ENCODE assay signal across 15 cellular contexts in genomic region chr1:79198841-79199240, GRCh38.
A peak's percentile ranks its signal among the peaks of the same experiment; 100 is the strongest.
DNase-seq lines count a peak whose midpoint lies in the region; ATAC-seq, FAIRE-seq and TF ChIP-seq lines count a peak whose summit lies in the region.
"Had no signal": no experiment of that assay in that cellular context is flagged by ENCODE, and none has a peak within 500 bp of the region (broad histone marks: within the 10 kb centered on the region; RNA-seq: fewer than 3 reads in every experiment).

No MANE protein-coding gene starts in this region.

- H3K4me3 ChIP-seq in OCI-LY3 (ENCODE audit: low read length), result no peak overlapping the region
- H3K4me3 ChIP-seq in epithelial cell of esophagus (ENCODE audit: low read length), result no peak overlapping the region
- H3K4me3 ChIP-seq in pancreas, result no peak overlapping the region
- no peak overlapping the region for H3K4me3 ChIP-seq in esophagus muscularis mucosa
- H3K4me3 ChIP-seq: psoas muscle, SJSA1, thoracic aorta had no signal

- no peak for ATAC-seq in HG02759 (IDR thresholded peaks at IDR 0.05; ENCODE audit: unreplicated experiment)
- no peak for ATAC-seq in pancreas
- ATAC-seq: psoas muscle had no signal

- DNase-seq in EH (ENCODE audit: low read depth) (peak; percentile 72), epithelial cell of esophagus (ENCODE audit: low read depth) (peak; percentile 76), pulmonary artery endothelial cell (ENCODE audit: low read depth, low spot score) (peak; percentile 35), pancreas (no peak), esophagus muscularis mucosa (ENCODE audit: extremely low spot score) (no peak), middle frontal gyrus (ENCODE audit: extremely low spot score, low spot score) (no peak)
- DNase-seq: activated CD4-positive, alpha-beta memory T cell treated with anti-CD3 and anti-CD28 coated beads, Interleukin-2, amount 10 ng/mL, durations not matched to agents 7 days and 5 days; CD4-positive, CD25-positive, alpha-beta regulatory T cell; NCI-H2107; psoas muscle; stimulated activated CD4-positive, alpha-beta T cell treated with anti-CD3 and anti-CD28 coated beads, Interleukin-1b, Interleukin-23, amount 100 ng/mL, for 48 hours had no signal

- H3K79me2 ChIP-seq in OCI-LY3 (ENCODE audit: low read length), result no peaks in the 10 kb centered on the region

- H3K27me3 ChIP-seq in OCI-LY3 (ENCODE audit: low read depth, low read length), result no peaks in the 10 kb centered on the region
- H3K27me3 ChIP-seq in pancreas, result peaks cover 0 to 6% (median 0%) of the 10 kb centered on the region in 4 donors
- H3K27me3 ChIP-seq in esophagus muscularis mucosa, result no peaks in the 10 kb centered on the region
- H3K27me3 ChIP-seq: SJSA1 had no signal

- no peak overlapping the region for H2AFZ ChIP-seq in OCI-LY3 (ENCODE audit: low read depth, low read length)

- peak overlapping the region; percentile 55 for H3K4me2 ChIP-seq in OCI-LY3 (ENCODE audit: low read length)

- peak overlapping the region; percentile 27; the same call in 1 of the 2 replicates for H3K9ac ChIP-seq in OCI-LY3 (ENCODE audit: low read length)

- H3K36me3 ChIP-seq in OCI-LY3 (replicated peaks; ENCODE audit: low read depth, low read length), result no peaks in the 10 kb centered on the region
- H3K36me3 ChIP-seq in pancreas, result no peaks in the 10 kb centered on the region
- H3K36me3 ChIP-seq in esophagus muscularis mucosa, result no peaks in the 10 kb centered on the region
- H3K36me3 ChIP-seq: SJSA1, thoracic aorta had no signal

- intact Hi-C loops in pancreas (cut with DNase I), result no loop called here
- intact Hi-C loops in esophagus muscularis mucosa (cut with DNase I), result loop anchor here (5.0 kb wide), 1 partner anchor 357 kb away; no protein-coding TSS in a partner anchor

- no peaks in the 10 kb centered on the region for H4K20me1 ChIP-seq in OCI-LY3 (ENCODE audit: insufficient read depth, low read length)

- 23 to 56% methylated on average over 2 of the region's 2 CpGs for WGBS in pancreas, 2 donors
- 0% methylated on average over 2 of the region's 2 CpGs for WGBS in esophagus muscularis mucosa

- FAIRE-seq in pancreas (lab: Jason Lieb, UNC), result no peak

- H3K27ac ChIP-seq in OCI-LY3 (ENCODE audit: low read length) (peak overlapping the region; percentile 19; the same call in 1 of the 2 replicates), pancreas (no peak overlapping the region), esophagus muscularis mucosa (replicated peaks in 1 of 4) (no peak overlapping the region)
- H3K27ac ChIP-seq: psoas muscle, SJSA1, thoracic aorta had no signal

- H3K9me3 ChIP-seq in OCI-LY3 (ENCODE audit: insufficient read depth, low read length) (no peaks in the 10 kb centered on the region), pancreas (no peaks in the 10 kb centered on the region), esophagus muscularis mucosa (no peaks in the 10 kb centered on the region)
- H3K9me3 ChIP-seq: psoas muscle, SJSA1, thoracic aorta had no signal

- TF ChIP-seq POLR2A in esophagus muscularis mucosa (IDR thresholded peaks at IDR 0.05; ENCODE audit: low read depth), result no peak

- TF ChIP-seq EP300 in esophagus muscularis mucosa (IDR thresholded peaks at IDR 0.05), result no peak

- TF ChIP-seq CTCF in OCI-LY3 (IDR thresholded peaks at IDR 0.05; ENCODE audit: low read depth, low read length) (no peak), epithelial cell of esophagus (IDR thresholded peaks at IDR 0.05; ENCODE audit: insufficient read depth, low read depth, low read length, missing control alignments) (no peak), pancreas (IDR thresholded peaks at IDR 0.05) (no peak), esophagus muscularis mucosa (IDR thresholded peaks at IDR 0.05) (no peak)

- H3K4me1 ChIP-seq in OCI-LY3 (ENCODE audit: low read length), result peaks cover 39% of the 10 kb centered on the region
- H3K4me1 ChIP-seq in pancreas, result no peaks in the 10 kb centered on the region
- peaks cover 0 to 2% (median under 1%) of the 10 kb centered on the region in 4 donors for H3K4me1 ChIP-seq in esophagus muscularis mucosa
- H3K4me1 ChIP-seq: psoas muscle had no signal

Comparison
In these comparisons a context has a peak if more than half of its experiments do, and no peak if none do; other contexts are left out.
1. DNase-seq: peak in EH (single experiment), epithelial cell of esophagus (single experiment) and pulmonary artery endothelial cell (single experiment); none in pancreas (0 of 6), esophagus muscularis mucosa (single experiment) and middle frontal gyrus (single experiment).